In the genomic region with DNA sequence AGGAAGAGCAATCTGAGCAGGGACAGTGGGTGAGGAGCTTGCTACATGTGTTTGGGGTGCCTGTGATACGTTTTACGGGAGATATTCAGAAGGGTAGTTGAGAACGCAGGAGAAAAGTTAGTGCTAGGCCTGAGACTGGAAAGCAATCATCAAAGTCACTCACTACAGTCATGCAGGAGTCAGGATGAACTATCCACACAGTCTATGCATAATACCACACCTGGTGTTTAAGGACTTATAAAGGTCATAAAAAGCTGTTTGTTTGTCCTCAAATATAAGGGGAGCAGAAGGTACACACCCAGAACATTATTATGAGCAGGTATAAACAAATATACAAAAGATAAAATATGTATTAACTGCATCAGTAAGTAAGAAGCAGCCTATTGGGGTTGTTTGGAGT, we compare ENCODE assay signal across 20 cellular contexts.
"Had no signal": no experiment of that assay in that cellular context is flagged by ENCODE, and none has a peak within 500 bp of the region (broad histone marks: within the 10 kb centered on the region; RNA-seq: fewer than 3 reads in every experiment).

No MANE protein-coding gene starts in this region.

- H3K4me1 ChIP-seq: esophagus muscularis mucosa, foreskin keratinocyte, gastroesophageal sphincter, left lung, lower lobe of right lung had no signal

- H3K27me3 ChIP-seq: dorsolateral prefrontal cortex, esophagus muscularis mucosa, foreskin keratinocyte, gastroesophageal sphincter, heart left ventricle, hepatocyte, left lung had no signal

- H3K36me3 ChIP-seq: esophagus muscularis mucosa, gastroesophageal sphincter, heart left ventricle, left lung, lower lobe of right lung had no signal

- H3K4me3 ChIP-seq: coronary artery, dorsolateral prefrontal cortex, esophagus muscularis mucosa, gastroesophageal sphincter, heart left ventricle, hepatocyte, left lung, lower lobe of right lung had no signal

- DNase-seq: dermis blood vessel endothelial cell; dorsolateral prefrontal cortex; effector CD4-positive, alpha-beta T cell; effector memory CD4-positive, alpha-beta T cell; foreskin keratinocyte; heart left ventricle; hypothalamus; immature natural killer cell; islet precursor cell; kidney; kidney glomerular epithelial cell; left lung; left ventricle myocardium superior; lower lobe of right lung; mesenchymal stem cell; naive B cell had no signal

- H3K27ac ChIP-seq: coronary artery, dorsolateral prefrontal cortex, esophagus muscularis mucosa, foreskin keratinocyte, gastroesophageal sphincter, heart left ventricle, hepatocyte, left lung, lower lobe of right lung had no signal
